ENCODE assay signal across 16 cellular contexts in the genomic region with DNA sequence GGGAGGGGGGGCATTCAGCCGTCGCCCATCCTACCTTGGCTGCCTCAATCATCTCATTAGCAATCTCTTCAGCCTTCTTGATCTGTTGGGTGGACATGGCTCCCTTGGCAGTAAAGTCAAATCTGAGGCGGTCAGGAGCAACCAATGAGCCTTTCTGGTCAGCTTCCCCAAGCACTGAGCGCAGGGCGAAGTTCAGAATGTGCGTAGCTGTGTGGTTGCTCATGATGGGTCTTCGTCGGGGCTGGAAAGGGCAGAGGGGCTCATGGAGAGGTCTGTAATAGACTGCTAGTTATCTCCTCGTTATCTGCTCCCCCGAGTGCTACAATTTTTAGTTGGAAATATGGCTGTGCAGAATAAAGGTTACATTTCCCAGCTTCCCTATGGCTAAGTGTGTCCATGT. TPM values are rescaled to one million over a fixed set of nuclear protein-coding genes. Genes with fewer than 3 reads are reported as not detected.
A peak's percentile ranks its signal among the peaks of the same experiment; 100 is the strongest.
DNase-seq lines count a peak whose midpoint lies in the region; ATAC-seq and TF ChIP-seq lines count a peak whose summit lies in the region.
"Had no signal": no experiment of that assay in that cellular context is flagged by ENCODE, and none has a peak within 500 bp of the region (broad histone marks: within the 10 kb centered on the region; RNA-seq: fewer than 3 reads in every experiment).

No MANE protein-coding gene starts in this region.

- H3K9me3 ChIP-seq in adrenal gland (replicated peaks in 1 of 3) (no peaks in the 10 kb centered on the region), A673 (ENCODE audit: low read depth, low read length, poor library complexity, severe bottlenecking) (no peaks in the 10 kb centered on the region)
- H3K9me3 ChIP-seq: BE2C had no signal

- no peak overlapping the region for H3K27ac ChIP-seq in adrenal gland
- H3K27ac ChIP-seq in A673 (ENCODE audit: low read depth, low read length, poor library complexity, severe bottlenecking), result no peak overlapping the region
- H3K27ac ChIP-seq: C4-2B had no signal

- no peak for ATAC-seq in activated T-helper 17 cell treated with anti-CD3 and anti-CD28 coated beads, Interleukin-2, amount 50 U/mL, for 72 hours (replicated peaks)
- ATAC-seq: HCT116 had no signal

- intact Hi-C loops in adrenal gland (cut with DNase I) (loop anchor here in 1 of 2 donors (10.0 kb wide), 1 partner anchor 104 kb away; no protein-coding TSS in a partner anchor), A673 (cut with micrococcal nuclease; ENCODE audit: unreplicated experiment) (no loop called here)

- H3K9me3 Mint-ChIP-seq in chondrocyte (ENCODE audit: low read depth), result no peaks in the 10 kb centered on the region
- no peaks in the 10 kb centered on the region for H3K9me3 Mint-ChIP-seq in activated T-helper 17 cell treated with anti-CD3 and anti-CD28 coated beads, Interleukin-2, amount 50 U/mL, for 72 hours
- H3K9me3 Mint-ChIP-seq: IgD-negative memory B cell had no signal

- DNase-seq in activated effector memory CD4-positive, alpha-beta T cell treated with anti-CD3 and anti-CD28 coated beads, Interleukin-2, amount 50 U/mL, for 16 hours, result peak; percentile 46
- no peak for DNase-seq in activated effector memory CD4-positive, alpha-beta T cell treated with Interleukin-2 at 50 U/mL for 16 hours
- DNase-seq in chondrocyte (ENCODE audit: low spot score) (peak; percentile 56), mesenteric fat pad (ENCODE audit: low spot score) (peak; percentile 39), adrenal gland (no peak), A673 (ENCODE audit: low spot score) (no peak)
- DNase-seq: BE2C; CD4-positive, alpha-beta memory T cell; COR-L47; DMS153; DMS79 treated with DMSO at 0.1 percent for 48 hours; EL had no signal

- POLR2A ChIA-PET in A673 (lab: Charles Lee; ENCODE audit: low non-redundant PET), result no interaction called here

- H3K4me3 Mint-ChIP-seq in chondrocyte (ENCODE audit: unreplicated experiment), result no peak overlapping the region
- H3K4me3 Mint-ChIP-seq in activated T-helper 17 cell treated with anti-CD3 and anti-CD28 coated beads, Interleukin-2, amount 50 U/mL, for 72 hours, result no peak overlapping the region
- H3K4me3 Mint-ChIP-seq: IgD-negative memory B cell had no signal

- TF ChIP-seq CTCF in chondrocyte (IDR thresholded peaks at IDR 0.05), result no peak
- no peak for TF ChIP-seq CTCF in adrenal gland (IDR thresholded peaks at IDR 0.05)
- TF ChIP-seq CTCF in A673 (conservative IDR thresholded peaks at IDR 0.05; ENCODE audit: low read depth, low read length), result no peak

- CTCF ChIA-PET in A673 (lab: Charles Lee), result no interaction called here

- WGBS in adrenal gland, 4 donors, result 91 to 98% (median 95%) methylated on average over 9 to 10 of the region's 10 CpGs

- no peaks in the 10 kb centered on the region for H3K27me3 Mint-ChIP-seq in chondrocyte (ENCODE audit: low read depth)
- no peaks in the 10 kb centered on the region for H3K27me3 Mint-ChIP-seq in activated T-helper 17 cell treated with anti-CD3 and anti-CD28 coated beads, Interleukin-2, amount 50 U/mL, for 72 hours
- H3K27me3 Mint-ChIP-seq: CD4-positive, alpha-beta memory T cell; IgD-negative memory B cell had no signal

- H3K4me1 ChIP-seq in adrenal gland (replicated peaks in 1 of 2) (no peaks in the 10 kb centered on the region), A673 (ENCODE audit: insufficient read depth, low read length, poor library complexity, severe bottlenecking) (no peaks in the 10 kb centered on the region)
- H3K4me1 ChIP-seq: BE2C had no signal

- no peak overlapping the region for H3K27ac Mint-ChIP-seq in chondrocyte (ENCODE audit: unreplicated experiment)
- no peak overlapping the region for H3K27ac Mint-ChIP-seq in activated T-helper 17 cell treated with anti-CD3 and anti-CD28 coated beads, Interleukin-2, amount 50 U/mL, for 72 hours
- H3K27ac Mint-ChIP-seq: CD4-positive, alpha-beta memory T cell had no signal

- peaks cover under 1% of the 10 kb centered on the region for H3K4me1 Mint-ChIP-seq in chondrocyte (ENCODE audit: low read depth)
- H3K4me1 Mint-ChIP-seq in activated T-helper 17 cell treated with anti-CD3 and anti-CD28 coated beads, Interleukin-2, amount 50 U/mL, for 72 hours, result no peaks in the 10 kb centered on the region
- H3K4me1 Mint-ChIP-seq: CD4-positive, alpha-beta memory T cell; IgD-negative memory B cell had no signal

- H3K36me3 Mint-ChIP-seq in chondrocyte (ENCODE audit: low read depth), result peaks cover 46% of the 10 kb centered on the region
- H3K36me3 Mint-ChIP-seq in activated T-helper 17 cell treated with anti-CD3 and anti-CD28 coated beads, Interleukin-2, amount 50 U/mL, for 72 hours (ENCODE audit: low read depth), result peaks cover 99% of the 10 kb centered on the region
- H3K36me3 Mint-ChIP-seq: IgD-negative memory B cell had no signal

- H3K4me3 ChIP-seq in adrenal gland (no peak overlapping the region), A673 (ENCODE audit: low read depth, low read length, poor library complexity, severe bottlenecking) (no peak overlapping the region)

- no peak for TF ChIP-seq POLR2A in adrenal gland (IDR thresholded peaks at IDR 0.05)

- H3K36me3 ChIP-seq in adrenal gland (replicated peaks in 1 of 2) (peaks cover 0 to 94% of the 10 kb centered on the region in 2 donors), A673 (ENCODE audit: insufficient read depth, low read length, poor library complexity, severe bottlenecking) (peaks cover 100% of the 10 kb centered on the region)

- BruUV-seq in A673 (replicated peaks; lab: Mats Ljungman, UMichigan), result no TSS peak

- H3K27me3 ChIP-seq in adrenal gland (no peaks in the 10 kb centered on the region), A673 (replicated peaks; ENCODE audit: insufficient read depth, low read depth, low read length, poor library complexity) (no peaks in the 10 kb centered on the region)
- H3K27me3 ChIP-seq: BE2C had no signal

RNA-seq across cellular contexts. Expression of a gene that starts 7.2 kb away (rescaled TPM):
- total RNA-seq in chondrocyte (27.4 to 66.6 TPM (median 64.1 TPM) in 3 replicates), mesenteric fat pad (25.8 TPM), adrenal gland (10 to 100 TPM; 20.7 to 49.6 (median 30.5) TPM), A673 (2021) (39.6 and 40.4 TPM in 2 replicates)
- 10 to 100 TPM; 19.2 to 33.6 TPM for total RNA-seq in activated T-helper 17 cell treated with anti-CD3 and anti-CD28 coated beads, Interleukin-2, amount 50 U/mL, for 72 hours
- polyA plus RNA-seq in adrenal gland, result 10 to 100 TPM; 12.0 to 17.5 (median 12.6) TPM

RNA-seq across cellular contexts. Expression of a gene that starts 30.4 kb away (rescaled TPM):
- total RNA-seq in chondrocyte (92.2 to 243 TPM (median 234 TPM) in 3 replicates), mesenteric fat pad (100 TPM), adrenal gland (100 to 1,000 TPM in 3 of 8 donors, 10 to 100 TPM in 5; 82.4 to 120 (median 95.4) TPM), A673 (2021) (234 and 270 TPM in 2 replicates)
- 10 to 100 TPM; 52.1 to 80.6 TPM for total RNA-seq in activated T-helper 17 cell treated with anti-CD3 and anti-CD28 coated beads, Interleukin-2, amount 50 U/mL, for 72 hours
- 100 to 1,000 TPM in 1 of 3 donors, 10 to 100 TPM in 2; 31.2 to 110 (median 38.7) TPM for polyA plus RNA-seq in adrenal gland

RNA-seq across cellular contexts. Expression of a gene that starts 40.0 kb away (rescaled TPM):
- total RNA-seq in chondrocyte, result 22.9 to 26.0 TPM (median 24.5 TPM) in 3 replicates
- total RNA-seq in mesenteric fat pad, result 26.5 TPM
- 10 to 100 TPM; 35.2 to 35.4 TPM for total RNA-seq in activated T-helper 17 cell treated with anti-CD3 and anti-CD28 coated beads, Interleukin-2, amount 50 U/mL, for 72 hours
- 10 to 100 TPM; 22.1 to 45.7 (median 31.3) TPM for total RNA-seq in adrenal gland
- polyA plus RNA-seq in adrenal gland, result 10 to 100 TPM; 26.0 to 55.7 (median 35.9) TPM
- 37.6 and 41.8 TPM in 2 replicates for total RNA-seq in A673 (2021)

Comparison
In these comparisons a context has a peak if more than half of its experiments do, and no peak if none do; other contexts are left out.
1. DNase-seq: peak in activated effector memory CD4-positive, alpha-beta T cell treated with anti-CD3 and anti-CD28 coated beads, Interleukin-2, amount 50 U/mL, for 16 hours (single experiment), chondrocyte (single experiment) and mesenteric fat pad (single experiment); none in activated effector memory CD4-positive, alpha-beta T cell treated with Interleukin-2 at 50 U/mL for 16 hours (single experiment), adrenal gland (0 of 7) and A673 (single experiment).